ENCODE assay signal across 15 cellular contexts in the genomic region with DNA sequence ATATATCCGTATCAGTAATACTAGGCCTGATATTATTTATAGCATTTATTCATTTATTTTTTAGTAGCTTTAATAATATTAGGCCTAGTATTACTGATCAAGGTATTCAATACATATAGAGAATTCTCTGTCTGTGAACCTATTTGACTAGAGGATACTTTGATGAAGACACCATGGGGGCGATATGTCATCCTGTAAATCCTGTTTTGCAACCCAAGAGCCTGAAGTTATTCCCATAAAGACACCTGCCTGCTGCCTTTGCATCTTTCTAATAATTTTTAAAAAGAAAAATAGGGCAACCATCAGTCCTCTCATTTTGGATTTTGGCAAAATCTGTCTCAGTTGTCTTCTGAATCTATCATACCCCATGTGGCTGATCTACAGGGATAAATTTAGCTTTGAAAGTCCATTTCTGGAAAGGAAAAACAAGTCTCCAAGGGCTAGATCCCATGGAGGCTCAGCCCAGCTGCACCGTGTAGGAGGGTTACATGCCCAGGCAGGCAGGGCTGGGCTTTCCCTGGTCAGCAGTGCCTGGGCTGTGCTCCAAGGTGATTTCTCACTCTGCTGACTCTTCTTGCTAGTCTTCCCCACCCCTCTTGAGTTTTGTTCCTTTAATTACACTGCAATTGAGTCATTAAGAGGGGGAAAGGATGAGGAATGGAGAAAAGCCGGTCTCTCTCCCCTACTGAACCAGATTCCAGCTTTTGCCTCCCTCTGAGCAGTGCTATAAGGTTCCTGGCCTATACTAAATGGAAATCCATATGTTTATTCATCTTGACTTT.
DNase-seq lines count a peak whose midpoint lies in the region; ATAC-seq and TF ChIP-seq lines count a peak whose summit lies in the region.
"Had no signal": no experiment of that assay in that cellular context is flagged by ENCODE, and none has a peak within 500 bp of the region (broad histone marks: within the 10 kb centered on the region; RNA-seq: fewer than 3 reads in every experiment).

No MANE protein-coding gene starts in this region.

- no peak for ATAC-seq in sciatic nerve
- ATAC-seq: activated CD8-positive, alpha-beta T cell treated with anti-CD3 and anti-CD28 coated beads, Interleukin-2, amount 10 ng/mL, durations not matched to agents 7 days and 5 days had no signal

- DNase-seq in Ammon's horn (ENCODE audit: low spot score): peak; percentile 29
- DNase-seq in HPDE6-E6E7 (ENCODE audit: extremely low spot score): peak; percentile 95
- DNase-seq in adrenal gland: peak in 5 of 7 donors; percentile 7 to 30 (median 23)
- peak; percentile 59 for DNase-seq in kidney glomerular epithelial cell (lab: John Stamatoyannopoulos, UW)
- DNase-seq in progenitor cell of endocrine pancreas (ENCODE audit: low spot score, unreplicated experiment): no peak
- no peak for DNase-seq in sciatic nerve (ENCODE audit: low spot score)
- DNase-seq in NCI-H2107 treated with DMSO at 0.1 percent for 48 hours (lab: John Stamatoyannopoulos, UW; ENCODE audit: unreplicated experiment): no peak
- no peak for DNase-seq in testis
- DNase-seq: activated CD8-positive, alpha-beta T cell treated with anti-CD3 and anti-CD28 coated beads, Interleukin-2, amount 10 ng/mL, durations not matched to agents 7 days and 5 days; activated effector memory CD4-positive, alpha-beta T cell treated with Interleukin-2 at 50 U/mL for 16 hours; NCI-H524 treated with DMSO at 0.1 percent for 48 hours; T-helper 9 cell; transverse colon had no signal

- H3K27ac Mint-ChIP-seq in progenitor cell of endocrine pancreas: no peak overlapping the region
- H3K27ac Mint-ChIP-seq: activated CD8-positive, alpha-beta T cell treated with anti-CD3 and anti-CD28 coated beads, Interleukin-2, amount 10 ng/mL, durations not matched to agents 7 days and 5 days; memory B cell had no signal

- H3K4me1 Mint-ChIP-seq in progenitor cell of endocrine pancreas (ENCODE audit: low read depth): peaks cover 1% of the 10 kb centered on the region
- H3K4me1 Mint-ChIP-seq: memory B cell had no signal

- TF ChIP-seq POLR2A in adrenal gland (IDR thresholded peaks at IDR 0.05): no peak
- no peak for TF ChIP-seq POLR2A in testis (IDR thresholded peaks at IDR 0.05)

- no peak overlapping the region for H3K4me3 Mint-ChIP-seq in progenitor cell of endocrine pancreas (ENCODE audit: low read depth)
- H3K4me3 Mint-ChIP-seq: activated CD8-positive, alpha-beta T cell treated with anti-CD3 and anti-CD28 coated beads, Interleukin-2, amount 10 ng/mL, durations not matched to agents 7 days and 5 days; memory B cell had no signal

- intact Hi-C loops in adrenal gland (cut with DNase I): loop anchor here in 1 of 2 donors (5.0 kb wide), 1 partner anchor 114 kb away; no protein-coding TSS in a partner anchor
- intact Hi-C loops in sciatic nerve (cut with DNase I): no loop called here
- intact Hi-C loops in testis (cut with DNase I; ENCODE audit: low total_unique reads): no loop called here

- H3K36me3 ChIP-seq in adrenal gland (replicated peaks in 1 of 2) (no peaks in the 10 kb centered on the region), testis (ENCODE audit: low read depth, missing control alignments) (no peaks in the 10 kb centered on the region)
- H3K36me3 ChIP-seq: cardiac muscle cell, transverse colon had no signal

- TF ChIP-seq CTCF in adrenal gland (IDR thresholded peaks at IDR 0.05) (no peak), progenitor cell of endocrine pancreas (IDR thresholded peaks at IDR 0.05; ENCODE audit: unreplicated experiment) (no peak), testis (IDR thresholded peaks at IDR 0.05) (no peak)

- no peaks in the 10 kb centered on the region for H3K27me3 Mint-ChIP-seq in progenitor cell of endocrine pancreas

- H3K27ac ChIP-seq in adrenal gland: no peak overlapping the region
- H3K27ac ChIP-seq in testis: no peak overlapping the region
- H3K27ac ChIP-seq: cardiac muscle cell, transverse colon had no signal

- H3K4me3 ChIP-seq in adrenal gland (no peak overlapping the region), testis (no peak overlapping the region)
- H3K4me3 ChIP-seq: cardiac muscle cell, transverse colon had no signal

- H3K4me1 ChIP-seq in adrenal gland (replicated peaks in 1 of 2) (no peaks in the 10 kb centered on the region), testis (no peaks in the 10 kb centered on the region)
- H3K4me1 ChIP-seq: transverse colon had no signal

- no peaks in the 10 kb centered on the region for H3K9me3 ChIP-seq in adrenal gland (replicated peaks in 1 of 3)
- no peaks in the 10 kb centered on the region for H3K9me3 ChIP-seq in testis
- H3K9me3 ChIP-seq: transverse colon had no signal

- WGBS in adrenal gland, 4 donors: 51 to 80% (median 53%) methylated on average over 4 of the region's 4 CpGs
- WGBS in testis, 2 donors: 79 to 82% methylated on average over 4 of the region's 4 CpGs

- no peaks in the 10 kb centered on the region for H3K9me3 Mint-ChIP-seq in progenitor cell of endocrine pancreas (ENCODE audit: low read depth)
- H3K9me3 Mint-ChIP-seq: memory B cell had no signal

- H3K27me3 ChIP-seq in adrenal gland: no peaks in the 10 kb centered on the region
- no peaks in the 10 kb centered on the region for H3K27me3 ChIP-seq in testis
- H3K27me3 ChIP-seq: cardiac muscle cell, transverse colon had no signal

- no peaks in the 10 kb centered on the region for H3K36me3 Mint-ChIP-seq in progenitor cell of endocrine pancreas (ENCODE audit: insufficient read depth)
- H3K36me3 Mint-ChIP-seq: memory B cell had no signal

Comparison
In these comparisons a context has a peak if more than half of its experiments do, and no peak if none do; other contexts are left out.
1. DNase-seq: peak in Ammon's horn (single experiment), HPDE6-E6E7 (single experiment), adrenal gland (5 of 7) and kidney glomerular epithelial cell (single experiment); none in progenitor cell of endocrine pancreas (single experiment), sciatic nerve (single experiment), NCI-H2107 treated with DMSO at 0.1 percent for 48 hours (single experiment) and testis (single experiment).